Comparison of ENCODE assay signal across 24 cellular contexts in genomic region chr5:61381968-61382367, GRCh38. TPM values are rescaled to one million over a fixed set of nuclear protein-coding genes. Genes with fewer than 3 reads are reported as not detected.
DNase-seq lines count a peak whose midpoint lies in the region; ATAC-seq, FAIRE-seq and TF ChIP-seq lines count a peak whose summit lies in the region.
"Had no signal": no experiment of that assay in that cellular context is flagged by ENCODE, and none has a peak within 500 bp of the region (broad histone marks: within the 10 kb centered on the region; RNA-seq: fewer than 3 reads in every experiment).

No MANE protein-coding gene starts in this region.

- DNase-seq in K562 (ENCODE audit: extremely low read depth in 1 of 4, low spot score in 3 of 4) (no peak), myocyte (ENCODE audit: low read depth) (peak; percentile 17), ovary (no peak)
- DNase-seq: 8988T; ACHN; BE2C; C1 segment of cervical spinal cord; CD4-positive, alpha-beta memory T cell; CD4-positive, CD25-positive, alpha-beta regulatory T cell; CD8-positive, alpha-beta memory T cell; COR-L47; DMS 273 treated with DMSO at 0.1 percent for 48 hours; DMS153; DMS53; DMS79; DND-41; EL; GDM1 had no signal

- no peak for ATAC-seq in K562
- ATAC-seq in GM19455 (IDR thresholded peaks at IDR 0.05; ENCODE audit: unreplicated experiment), result no peak
- ATAC-seq in GM21447 (IDR thresholded peaks at IDR 0.05; ENCODE audit: unreplicated experiment), result no peak
- ATAC-seq: GM12878 had no signal

- H4K20me1 ChIP-seq in K562 (replicated peaks; ENCODE audit: control insufficient read depth, insufficient read depth, low read length), result no peaks in the 10 kb centered on the region

- CTCF ChIA-PET in K562 (lab: Yijun Ruan, JAX; ENCODE audit: low intra/inter-chr PET ratio), result no interaction called here

- BruUV-seq in K562 (replicated peaks; lab: Mats Ljungman, UMichigan), result no TSS peak

- in situ Hi-C loops in K562 (cut with MboI), result no loop called here

- H3K79me2 ChIP-seq in K562 (ENCODE audit: control insufficient read depth, insufficient read depth, low read length), result no peaks in the 10 kb centered on the region

- no peak overlapping the region for H3K4me2 ChIP-seq in K562 (ENCODE audit: insufficient read depth, low read length)
- H3K4me2 ChIP-seq: BLaER1 had no signal

- no peak overlapping the region for H3K27ac ChIP-seq in K562 (ENCODE audit: extremely low read depth, low read depth, low read length)
- H3K27ac ChIP-seq in ovary, result no peak overlapping the region
- H3K27ac ChIP-seq: BLaER1 had no signal

- TF ChIP-seq CTCF in K562 (IDR thresholded peaks at IDR 0.05 in 2 of 3, conservative IDR thresholded peaks at IDR 0.05 in 1 of 3; ENCODE audit: insufficient read depth in 2 of 3, low read depth in 1 of 3, low read length in 3 of 3) (no peak), ovary (IDR thresholded peaks at IDR 0.05) (no peak)

- H3K4me3 ChIP-seq in K562 (no peak overlapping the region), ovary (no peak overlapping the region)
- H3K4me3 ChIP-seq: BLaER1, GM12878 had no signal

- no peak overlapping the region for H2AFZ ChIP-seq in K562 (ENCODE audit: low read depth, low read length)

- POLR2A ChIA-PET in K562 (lab: Yijun Ruan, JAX), result interaction anchor here (0.5 kb wide), 1 partner anchor 91 kb away, joined by 3 read pairs; no protein-coding TSS in a partner anchor

- no peak for TF ChIP-seq RAD21 in K562 (CRISPR knock-in tag; conservative IDR thresholded peaks at IDR 0.05 in 1 of 2, IDR thresholded peaks at IDR 0.05 in 1 of 2)

- no peak for FAIRE-seq in K562 (lab: Jason Lieb, UNC)
- FAIRE-seq: A204.1, GM12878, GM18507 had no signal

- H3K27me3 ChIP-seq in K562 (ENCODE audit: control insufficient read depth in 2 of 2, insufficient read depth in 2 of 2, low read length in 2 of 2) (no peaks in the 10 kb centered on the region), ovary (no peaks in the 10 kb centered on the region)
- H3K27me3 ChIP-seq: BE2C, BLaER1 had no signal

- WGBS in K562 (ENCODE audit: insufficient coverage, low coverage, missing lambda C conversion rate), result 4% methylated on average over 2 of the region's 2 CpGs
- 89 to 98% (median 93%) methylated on average over 2 of the region's 2 CpGs for WGBS in ovary, 3 donors

- H3K9ac ChIP-seq in K562 (ENCODE audit: insufficient read depth in 1 of 2, low read depth in 2 of 2, low read length in 2 of 2), result no peak overlapping the region
- H3K9ac ChIP-seq: BLaER1 had no signal

- TF ChIP-seq EP300 in K562 (IDR thresholded peaks at IDR 0.05; ENCODE audit: low read length) (no peak), ovary (IDR thresholded peaks at IDR 0.05) (no peak)

- H3K9me3 ChIP-seq in K562 (replicated peaks; ENCODE audit: control insufficient read depth, insufficient read depth, low read depth, low read length), result no peaks in the 10 kb centered on the region
- H3K9me3 ChIP-seq in ovary, result no peaks in the 10 kb centered on the region
- H3K9me3 ChIP-seq: BE2C, BLaER1 had no signal

- no peak for TF ChIP-seq POLR2A in K562 (conservative IDR thresholded peaks at IDR 0.05)
- TF ChIP-seq POLR2A in ovary (IDR thresholded peaks at IDR 0.05), result no peak

- H3K36me3 ChIP-seq in K562 (ENCODE audit: control insufficient read depth, insufficient read depth, low read length) (no peaks in the 10 kb centered on the region), ovary (no peaks in the 10 kb centered on the region)
- H3K36me3 ChIP-seq: BE2C had no signal

- intact Hi-C loops in K562 (cut with micrococcal nuclease) (no loop called here), ovary (cut with DNase I) (no loop called here)

- no peaks in the 10 kb centered on the region for H3K9me1 ChIP-seq in K562 (ENCODE audit: control insufficient read depth, insufficient read depth, low read length)

- no peaks in the 10 kb centered on the region for H3K4me1 ChIP-seq in K562 (replicated peaks in 1 of 2; ENCODE audit: control insufficient read depth in 2 of 2, insufficient read depth in 2 of 2, low read length in 2 of 2)
- H3K4me1 ChIP-seq in ovary (ENCODE audit: insufficient read depth), result peaks cover 7% of the 10 kb centered on the region
- H3K4me1 ChIP-seq: BE2C, BLaER1 had no signal

TF ChIP-seq in K562, 482 proteins besides CTCF, POLR2A, EP300 and RAD21:
- TF ChIP-seq PKNOX1 (IDR thresholded peaks at IDR 0.05) (peak; percentile 52; the same call in 1 of the 2 replicates), POLR2AphosphoS2 (IDR thresholded peaks at IDR 0.05; ENCODE audit: low read length) (no peak), RBM34 (IDR thresholded peaks at IDR 0.05; ENCODE audit: borderline replicate concordance, insufficient read depth, low read length) (no peak)

RNA-seq across cellular contexts. Expression of gene ZSWIM6, which starts 49.9 kb away (rescaled TPM):
- total RNA-seq in K562 (2011; cell fraction: chromatin; rRNA removed; ENCODE audit: low replicate concordance), result 3.1 and 3.9 TPM in 2 replicates
- total RNA-seq in K562 (2011; cell fraction: nucleolus; rRNA removed), result 1.8 and 2.2 TPM in 2 replicates
- total RNA-seq in K562 (2011; cell fraction: nucleoplasm; rRNA removed), result 1.8 and 2.2 TPM in 2 replicates
- 1.1 and 1.3 TPM in 2 replicates for total RNA-seq in K562 (2014; rRNA removed)
- 1.8 and 2.0 TPM in 2 replicates for total RNA-seq in K562 (2014; rRNA removed; fragmentation: Illumina TruSeq; extraction: Trizol)
- total RNA-seq in K562 (2015; rRNA removed; fragmentation: Illumina TruSeq; extraction: Trizol), result 1.7 and 2.0 TPM in 2 replicates
- total RNA-seq in K562 (2021), result 2.8 and 3.2 TPM in 2 replicates
- 2.7 and 3.8 TPM in 2 replicates for polyA plus RNA-seq in K562 (2011; rRNA removed)
- 1.7 and 3.2 TPM in 2 replicates for polyA plus RNA-seq in K562 (2011; cell fraction: cytosol; rRNA removed)
- polyA plus RNA-seq in K562 (2011; cell fraction: nucleus; rRNA removed), result 6.7 and 9.7 TPM in 2 replicates
- 1.5 and 2.4 TPM in 2 replicates for polyA plus RNA-seq in K562 (2012)
- 3.0 and 3.1 TPM in 2 replicates for polyA plus RNA-seq in K562 (2014; fragmentation: Illumina TruSeq; extraction: Trizol)
- 1 to 10 TPM in 1 of 2 experiments, under 1 TPM in 1; 0.81 to 1.6 TPM for polyA plus RNA-seq in K562 (2014; fragmentation: Nextera tagmentation; extraction: Ambion mirVana)
- 1.6 and 2.2 TPM in 2 replicates for polyA plus RNA-seq in K562 (2014; rRNA removed)
- 5.6 and 6.0 TPM in 2 replicates for polyA minus RNA-seq in K562 (2011; rRNA and poly(A)+ RNA removed)
- polyA minus RNA-seq in K562 (2011; cell fraction: cytosol; rRNA and poly(A)+ RNA removed), result 2.6 and 3.3 TPM in 2 replicates
- polyA minus RNA-seq in K562 (2011; cell fraction: nucleus; rRNA and poly(A)+ RNA removed), result 2.8 and 7.3 TPM in 2 replicates
- total RNA-seq in myocyte, result 8.7 and 9.7 TPM in 2 replicates
- 11.5 TPM for polyA plus RNA-seq in myocyte (2012)
- 10 to 100 TPM in 5 of 7 donors, 1 to 10 TPM in 2; 8.7 to 15.3 (median 13.4) TPM for total RNA-seq in ovary
- polyA plus RNA-seq in ovary, result 10 to 100 TPM in 1 of 2 donors, 1 to 10 TPM in 1; 4.1 to 10.6 TPM
